23 cellular contexts compared by ENCODE assay signal in genomic region chr7:40147371-40148246, GRCh38. TPM values are rescaled to one million over a fixed set of nuclear protein-coding genes. Genes with fewer than 3 reads are reported as not detected.
DNase-seq lines count a peak whose midpoint lies in the region; ATAC-seq, FAIRE-seq and TF ChIP-seq lines count a peak whose summit lies in the region.
"Had no signal": no experiment of that assay in that cellular context is flagged by ENCODE, and none has a peak within 500 bp of the region (broad histone marks: within the 10 kb centered on the region; RNA-seq: fewer than 3 reads in every experiment).

No MANE protein-coding gene starts in this region.

- H3K18ac ChIP-seq in H9 (ENCODE audit: insufficient read length, low read depth, low read length) (no peak overlapping the region), mesenchymal stem cell (ENCODE audit: low read depth in 1 of 2, low read length in 2 of 2) (no peak overlapping the region)

- H4K20me1 ChIP-seq in DOHH2 (ENCODE audit: control insufficient read depth, insufficient read depth, low read depth, low read length) = no peaks in the 10 kb centered on the region
- no peaks in the 10 kb centered on the region for H4K20me1 ChIP-seq in H9 (ENCODE audit: control insufficient read depth, insufficient read depth, insufficient read length)
- no peaks in the 10 kb centered on the region for H4K20me1 ChIP-seq in astrocyte (ENCODE audit: insufficient read depth, low read length)

- H3K9me2 ChIP-seq in DOHH2 (replicated peaks; ENCODE audit: control insufficient read depth, low read length) = no peaks in the 10 kb centered on the region

- ATAC-seq in GM21619 (IDR thresholded peaks at IDR 0.05; ENCODE audit: unreplicated experiment) = no peak
- ATAC-seq: foreskin keratinocyte; naive thymus-derived CD8-positive, alpha-beta T cell; PC-3 had no signal

- H3K4ac ChIP-seq in H9 (ENCODE audit: low read depth, low read length) = no peak overlapping the region
- H3K4ac ChIP-seq in mesenchymal stem cell (ENCODE audit: low read depth in 1 of 2, low read length in 2 of 2) = no peak overlapping the region

- H2BK12ac ChIP-seq in H9 (ENCODE audit: insufficient read length, low read depth, low read length) (no peak overlapping the region), mesenchymal stem cell (ENCODE audit: low read length in 2 of 2) (no peak overlapping the region)

- H3K27ac Mint-ChIP-seq in H9 (peak overlapping the region in 2 of 3 experiments; percentile 19 to 37; a peak in 3 of 7 replicates), astrocyte (ENCODE audit: unreplicated experiment) (peak overlapping the region; percentile 34)
- H3K27ac Mint-ChIP-seq: activated CD4-positive, alpha-beta memory T cell treated with anti-CD3 and anti-CD28 coated beads for 36 hours; activated naive CD4-positive, alpha-beta T cell treated with anti-CD3 and anti-CD28 coated beads, Interleukin-2, amount 10 ng/mL, durations not matched to agents 7 days and 5 days; B cell; memory B cell; type B pancreatic cell had no signal

- H2AK5ac ChIP-seq in H9 (ENCODE audit: insufficient read length, low read length) = no peak overlapping the region
- H2AK5ac ChIP-seq in mesenchymal stem cell (ENCODE audit: low read length, severe bottlenecking) = no peak overlapping the region

- no peaks in the 10 kb centered on the region for H3K4me1 ChIP-seq in DOHH2 (ENCODE audit: control insufficient read depth, low read length)
- peaks cover 3% of the 10 kb centered on the region; the same call in 1 of the 2 replicates for H3K4me1 ChIP-seq in H9 (ENCODE audit: insufficient read depth, low read length)
- H3K4me1 ChIP-seq in astrocyte (ENCODE audit: insufficient read depth, low read length) = no peaks in the 10 kb centered on the region
- H3K4me1 ChIP-seq in mesenchymal stem cell (ENCODE audit: control insufficient read depth, insufficient read depth, low read depth, low read length) = no peaks in the 10 kb centered on the region
- H3K4me1 ChIP-seq: foreskin keratinocyte had no signal

- H4K5ac ChIP-seq in H9 (ENCODE audit: insufficient read length, low read depth, low read length) = no peak overlapping the region

- H3K23ac ChIP-seq in H9 (ENCODE audit: insufficient read length, low read depth, low read length) (no peak overlapping the region), mesenchymal stem cell (ENCODE audit: low read length in 2 of 2) (no peak overlapping the region)

- no peak overlapping the region for H2BK120ac ChIP-seq in H9 (ENCODE audit: low read depth, low read length, poor library complexity, severe bottlenecking)
- no peak overlapping the region for H2BK120ac ChIP-seq in mesenchymal stem cell (ENCODE audit: low read depth, low read length)

- H3K4me1 Mint-ChIP-seq in H9 = peaks cover 16 to 22% of the 10 kb centered on the region in 2 experiments
- peaks cover 3% of the 10 kb centered on the region for H3K4me1 Mint-ChIP-seq in astrocyte (ENCODE audit: low read depth, unreplicated experiment)
- H3K4me1 Mint-ChIP-seq: activated naive CD4-positive, alpha-beta T cell treated with anti-CD3 and anti-CD28 coated beads, Interleukin-2, amount 10 ng/mL, durations not matched to agents 7 days and 5 days; B cell; memory B cell; naive thymus-derived CD8-positive, alpha-beta T cell had no signal

- no CpG with 5 or more reads among the region's 19 CpGs for WGBS in H9 (ENCODE audit: extremely low coverage, insufficient read length, low lambda C conversion rate)
- 87% methylated on average over 17 of the region's 19 CpGs for WGBS in mesenchymal stem cell

- H3K79me2 ChIP-seq in DOHH2 (ENCODE audit: control insufficient read depth, low read length) (no peaks in the 10 kb centered on the region), H9 (ENCODE audit: insufficient read depth, low read length) (no peaks in the 10 kb centered on the region), astrocyte (ENCODE audit: insufficient read depth, low read length) (no peaks in the 10 kb centered on the region)

- no peak for FAIRE-seq in astrocyte (lab: Jason Lieb, UNC)

- DNase-seq in H9 (peak; percentile 65), astrocyte (ENCODE audit: low read depth) (peak; percentile 63), mesenchymal stem cell (peak; percentile 4), GF-D8 (lab: John Stamatoyannopoulos, UW) (no peak), erythroblast (lab: John Stamatoyannopoulos, UW) (no peak)
- DNase-seq in activated effector memory CD4-positive, alpha-beta T cell treated with Interleukin-2 at 50 U/mL for 16 hours = no peak
- DNase-seq: activated CD4-positive, alpha-beta memory T cell treated with anti-CD3 and anti-CD28 coated beads for 36 hours; activated naive CD4-positive, alpha-beta T cell treated with anti-CD3 and anti-CD28 coated beads, Interleukin-2, amount 10 ng/mL, durations not matched to agents 7 days and 5 days; activated T-cell treated with anti-CD3 and anti-CD28 coated beads for 4 hours; aorta; foreskin keratinocyte; naive thymus-derived CD8-positive, alpha-beta T cell; NCI-H1105 treated with DMSO at 0.1 percent for 48 hours; NCI-H2081 treated with DMSO at 0.1 percent for 48 hours; NCI-H510A treated with DMSO at 0.1 percent for 48 hours; PC-3; posterior cingulate gyrus had no signal

- H3K9me3 Mint-ChIP-seq in H9 (peaks cover 22 to 24% of the 10 kb centered on the region in 2 experiments), astrocyte (ENCODE audit: unreplicated experiment) (peaks cover 18% of the 10 kb centered on the region)
- H3K9me3 Mint-ChIP-seq: activated CD4-positive, alpha-beta memory T cell treated with anti-CD3 and anti-CD28 coated beads for 36 hours; activated naive CD4-positive, alpha-beta T cell treated with anti-CD3 and anti-CD28 coated beads, Interleukin-2, amount 10 ng/mL, durations not matched to agents 7 days and 5 days had no signal

- H3K9ac ChIP-seq in H9 (ENCODE audit: extremely low read depth, insufficient read length, low read length) (no peak overlapping the region), astrocyte (ENCODE audit: low read length) (no peak overlapping the region), mesenchymal stem cell (ENCODE audit: low read length) (no peak overlapping the region)

- H3K79me1 ChIP-seq in H9 (ENCODE audit: insufficient read depth, low read depth, low read length, poor library complexity, severe bottlenecking) = no peaks in the 10 kb centered on the region
- no peaks in the 10 kb centered on the region for H3K79me1 ChIP-seq in mesenchymal stem cell (replicated peaks; ENCODE audit: low read length, poor library complexity, severe bottlenecking)

- H3T11ph ChIP-seq in H9 (ENCODE audit: low read length) = no peak overlapping the region

- H3K56ac ChIP-seq in H9 (ENCODE audit: insufficient read length, low read depth, low read length) = no peak overlapping the region

- no peak overlapping the region for H2BK20ac ChIP-seq in H9 (ENCODE audit: low read depth, low read length, poor library complexity, severe bottlenecking)

- TF ChIP-seq POLR2A in erythroblast (IDR thresholded peaks at IDR 0.05; ENCODE audit: low read length) = no peak

- H3K4me2 ChIP-seq in DOHH2 (ENCODE audit: low read length) (no peak overlapping the region), H9 (ENCODE audit: insufficient read depth, insufficient read length, low read length) (no peak overlapping the region), astrocyte (ENCODE audit: low read length) (no peak overlapping the region), mesenchymal stem cell (ENCODE audit: low read length, poor library complexity, severe bottlenecking) (peak overlapping the region; percentile 22)

- no peak overlapping the region; a peak in 1 of 5 replicates for H3K4me3 Mint-ChIP-seq in H9
- no peak overlapping the region for H3K4me3 Mint-ChIP-seq in astrocyte (ENCODE audit: unreplicated experiment)
- H3K4me3 Mint-ChIP-seq: activated CD4-positive, alpha-beta memory T cell treated with anti-CD3 and anti-CD28 coated beads for 36 hours; activated naive CD4-positive, alpha-beta T cell treated with anti-CD3 and anti-CD28 coated beads, Interleukin-2, amount 10 ng/mL, durations not matched to agents 7 days and 5 days; B cell; memory B cell; type B pancreatic cell had no signal

- H2BK5ac ChIP-seq in H9 (ENCODE audit: insufficient read length, low read length) (no peak overlapping the region), mesenchymal stem cell (ENCODE audit: low read depth, low read length, poor library complexity, severe bottlenecking) (no peak overlapping the region)

- no peaks in the 10 kb centered on the region; the same call in 1 of the 2 replicates for H3K27me3 Mint-ChIP-seq in H9 (ENCODE audit: low read depth)
- no peaks in the 10 kb centered on the region for H3K27me3 Mint-ChIP-seq in astrocyte (ENCODE audit: low read depth, unreplicated experiment)
- H3K27me3 Mint-ChIP-seq: type B pancreatic cell had no signal

- no peak overlapping the region for H3K14ac ChIP-seq in H9 (ENCODE audit: insufficient read depth, low read length)
- no peak overlapping the region for H3K14ac ChIP-seq in mesenchymal stem cell (ENCODE audit: low read length in 2 of 2)

- H3K27ac ChIP-seq in DOHH2 (ENCODE audit: low read depth, low read length) = no peak overlapping the region
- no peak overlapping the region for H3K27ac ChIP-seq in H9 (ENCODE audit: insufficient read length, low read depth, low read length)
- no peak overlapping the region for H3K27ac ChIP-seq in astrocyte (ENCODE audit: low read depth, low read length)
- no peak overlapping the region for H3K27ac ChIP-seq in mesenchymal stem cell (ENCODE audit: low read length, poor library complexity, severe bottlenecking)
- H3K27ac ChIP-seq: foreskin keratinocyte had no signal

- no peaks in the 10 kb centered on the region for H3K23me2 ChIP-seq in H9 (ENCODE audit: insufficient read length, low read depth, low read length, poor library complexity, severe bottlenecking)

- H3K27me3 ChIP-seq in DOHH2 (ENCODE audit: control insufficient read depth, low read length) (peaks cover 8% of the 10 kb centered on the region; the same call in 1 of the 2 replicates), H9 (ENCODE audit: insufficient read depth, low read length) (no peaks in the 10 kb centered on the region), astrocyte (ENCODE audit: insufficient read depth, low read length) (no peaks in the 10 kb centered on the region), mesenchymal stem cell (ENCODE audit: control insufficient read depth in 1 of 2, insufficient read depth in 1 of 2, low read length in 2 of 2) (no peaks in the 10 kb centered on the region)
- H3K27me3 ChIP-seq: foreskin keratinocyte had no signal

- no peaks in the 10 kb centered on the region for H3K9me3 ChIP-seq in DOHH2 (ENCODE audit: control insufficient read depth, insufficient read depth, low read length)
- H3K9me3 ChIP-seq in H9 (ENCODE audit: control insufficient read depth, low read depth, low read length) = no peaks in the 10 kb centered on the region
- no peaks in the 10 kb centered on the region for H3K9me3 ChIP-seq in astrocyte (ENCODE audit: insufficient read depth, low read depth, low read length)
- no peaks in the 10 kb centered on the region for H3K9me3 ChIP-seq in mesenchymal stem cell (ENCODE audit: control insufficient read depth, low read length)

- TF ChIP-seq CTCF in DOHH2 (IDR thresholded peaks at IDR 0.05; ENCODE audit: low read depth, low read length, poor library complexity, severe bottlenecking) (peak; percentile 23), H9 (conservative IDR thresholded peaks at IDR 0.05) (peak; percentile 54; the same call in 2 of the 3 replicates), astrocyte (IDR thresholded peaks at IDR 0.05; ENCODE audit: insufficient read depth, low read depth, low read length) (no peak)

- no peaks in the 10 kb centered on the region for H3F3A ChIP-seq in DOHH2 (ENCODE audit: control insufficient read depth, insufficient read depth)

- no peak overlapping the region for H3K4me3 ChIP-seq in DOHH2 (ENCODE audit: low read length)
- no peak overlapping the region for H3K4me3 ChIP-seq in astrocyte (ENCODE audit: insufficient read depth, low read depth, low read length)
- H3K4me3 ChIP-seq in mesenchymal stem cell (ENCODE audit: insufficient read depth in 1 of 2, low read depth in 1 of 2, low read length in 2 of 2) = no peak overlapping the region

- H3K36me3 Mint-ChIP-seq in H9 (ENCODE audit: insufficient read depth in 1 of 3, low read depth in 3 of 3) (peaks cover 21 to 27% (median 22%) of the 10 kb centered on the region in 3 experiments), astrocyte (ENCODE audit: low read depth, unreplicated experiment) (peaks cover 7% of the 10 kb centered on the region)
- H3K36me3 Mint-ChIP-seq: activated CD4-positive, alpha-beta memory T cell treated with anti-CD3 and anti-CD28 coated beads for 36 hours; activated naive CD4-positive, alpha-beta T cell treated with anti-CD3 and anti-CD28 coated beads, Interleukin-2, amount 10 ng/mL, durations not matched to agents 7 days and 5 days; type B pancreatic cell had no signal

- no peak overlapping the region for H4K91ac ChIP-seq in H9 (ENCODE audit: insufficient read length, low read depth, low read length)
- no peak overlapping the region for H4K91ac ChIP-seq in mesenchymal stem cell (ENCODE audit: low read length)

- H2BK15ac ChIP-seq in H9 (ENCODE audit: low read depth, low read length) (no peak overlapping the region), mesenchymal stem cell (ENCODE audit: low read depth, poor library complexity, severe bottlenecking) (no peak overlapping the region)

- H4K8ac ChIP-seq in H9 (replicated peaks; ENCODE audit: insufficient read length, low read depth, low read length) (no peak overlapping the region), mesenchymal stem cell (ENCODE audit: low read length) (no peak overlapping the region)

- H3K36me3 ChIP-seq in DOHH2 (ENCODE audit: control insufficient read depth, low read length) = no peaks in the 10 kb centered on the region
- H3K36me3 ChIP-seq in astrocyte (ENCODE audit: insufficient read depth, low read length) = no peaks in the 10 kb centered on the region
- no peaks in the 10 kb centered on the region for H3K36me3 ChIP-seq in mesenchymal stem cell (ENCODE audit: control insufficient read depth in 1 of 2, insufficient read depth in 2 of 2, low read depth in 1 of 2, low read length in 2 of 2)

- H2AFZ ChIP-seq in H9 (ENCODE audit: low read length) (no peak overlapping the region), astrocyte (ENCODE audit: low read depth, low read length) (no peak overlapping the region), mesenchymal stem cell (ENCODE audit: low read depth, low read length) (no peak overlapping the region)

RNA-seq across cellular contexts. Expression of gene SUGCT, which starts 12.8 kb away (rescaled TPM):
- 2.7 and 5.4 TPM in 2 replicates for total RNA-seq in H9 (2021)
- total RNA-seq in astrocyte = 15.5 and 17.9 TPM in 2 replicates
- 9.5 TPM for polyA plus RNA-seq in mesenchymal stem cell (2013, experiment 1 of 2)
- polyA plus RNA-seq in mesenchymal stem cell (2013, experiment 2 of 2) = 9.1 TPM
- total RNA-seq: T-helper 2 cell treated with Interferon-gamma antibody and Interleukin-4, amounts not matched to agents 100 ng/mL and 5 ng/mL, for 36 hours had no signal

RNA-seq across cellular contexts. Expression of gene MPLKIP, which starts 13.2 kb away (rescaled TPM):
- total RNA-seq in H9 (2021) (40.1 and 43.2 TPM in 2 replicates), astrocyte (30.8 and 32.0 TPM in 2 replicates)
- 35.2 TPM for polyA plus RNA-seq in mesenchymal stem cell (2013, experiment 1 of 2)
- polyA plus RNA-seq in mesenchymal stem cell (2013, experiment 2 of 2) = 36.2 TPM

Comparison
In these comparisons a context has a peak if more than half of its experiments do, and no peak if none do; other contexts are left out.
1. DNase-seq: peak in H9 (single experiment), astrocyte (single experiment) and mesenchymal stem cell (single experiment); none in GF-D8 (single experiment), activated effector memory CD4-positive, alpha-beta T cell treated with Interleukin-2 at 50 U/mL for 16 hours (single experiment) and erythroblast (0 of 2).